Comparison of ENCODE assay signal across 8 cellular contexts in genomic region chr17:7583253-7584109, GRCh38. TPM values are rescaled to one million over a fixed set of nuclear protein-coding genes. Genes with fewer than 3 reads are reported as not detected.
DNase-seq lines count a peak whose midpoint lies in the region; ATAC-seq, FAIRE-seq and TF ChIP-seq lines count a peak whose summit lies in the region.

Gene MPDU1, plus strand, starts transcription at chr17:7583852. Its CDS starts 11 bp downstream, at chr17:7583863.

- TSS peak; percentile 76 for BruUV-seq in A673 (replicated peaks; lab: Mats Ljungman, UMichigan)

- peak within 1 kb of the TSS; percentile 60 for H3K4me3 ChIP-seq in A673 (ENCODE audit: low read depth, low read length, poor library complexity, severe bottlenecking)
- peak within 1 kb of the TSS; percentile 74 for H3K4me3 ChIP-seq in WI38 (ENCODE audit: low read depth, low read length)
- H3K4me3 ChIP-seq in bronchial epithelial cell (ENCODE audit: low read depth, low read length) = peak within 1 kb of the TSS; percentile 57
- H3K4me3 ChIP-seq in smooth muscle cell = peak within 1 kb of the TSS; percentile 81

- H3K4me2 ChIP-seq in smooth muscle cell = peak within 1 kb of the TSS; percentile 91

- H3K36me3 ChIP-seq in A673 (ENCODE audit: insufficient read depth, low read length, poor library complexity, severe bottlenecking) (peaks cover 43% of the 10 kb centered on the region), bronchial epithelial cell (ENCODE audit: control insufficient read depth, insufficient read depth, low read length) (peaks cover 17% of the 10 kb centered on the region), smooth muscle cell (ENCODE audit: low read depth) (no peaks in the 10 kb centered on the region)

- H3F3A ChIP-seq in smooth muscle cell (ENCODE audit: low read depth) = peaks cover 32% of the 10 kb centered on the region

- H4K20me1 ChIP-seq in smooth muscle cell (ENCODE audit: low read depth) = peaks cover 7% of the 10 kb centered on the region

- H2AFZ ChIP-seq in smooth muscle cell (ENCODE audit: low read depth) = peak within 1 kb of the TSS; percentile 83

- H3K9ac ChIP-seq in smooth muscle cell (ENCODE audit: low read depth) = peak within 1 kb of the TSS; percentile 99

- CTCF ChIA-PET in A673 (lab: Charles Lee) = interaction anchor here (0.6 to 1.0 kb wide), 2 partner anchors 67 to 104 kb away, joined by 5 to 6 read pairs; partner anchors contain the start of genes TP53 and WRAP53

- peak; percentile 62 for ATAC-seq in GM18868 (IDR thresholded peaks at IDR 0.05; ENCODE audit: unreplicated experiment)
- ATAC-seq in HG03108 (IDR thresholded peaks at IDR 0.05; ENCODE audit: unreplicated experiment) = peak; percentile 46

- peaks cover 29% of the 10 kb centered on the region for H3K79me2 ChIP-seq in smooth muscle cell (ENCODE audit: low read depth)

- H3K27me3 ChIP-seq in A673 (replicated peaks; ENCODE audit: insufficient read depth, low read depth, low read length, poor library complexity) = no peaks in the 10 kb centered on the region
- no peaks in the 10 kb centered on the region for H3K27me3 ChIP-seq in bronchial epithelial cell (ENCODE audit: control insufficient read depth, insufficient read depth, low read length)
- no peaks in the 10 kb centered on the region for H3K27me3 ChIP-seq in smooth muscle cell (ENCODE audit: low read depth)

- WGBS in smooth muscle cell (ENCODE audit: low lambda C conversion rate) = 21% methylated on average over 69 of the region's 69 CpGs

- TF ChIP-seq CTCF in A673 (conservative IDR thresholded peaks at IDR 0.05; ENCODE audit: low read depth, low read length) (no peak), WI38 (IDR thresholded peaks at IDR 0.05; ENCODE audit: low read depth, low read length) (no peak), bronchial epithelial cell (IDR thresholded peaks at IDR 0.05; ENCODE audit: insufficient read depth, low read length, severe bottlenecking) (peak; percentile 0), smooth muscle cell (IDR thresholded peaks at IDR 0.05; ENCODE audit: borderline replicate concordance, insufficient read depth, poor library complexity, severe bottlenecking) (no peak)

- POLR2A ChIA-PET in A673 (lab: Charles Lee; ENCODE audit: low non-redundant PET) = interaction anchor here (0.5 to 1.2 kb wide), 5 partner anchors 34 to 892 kb away, joined by 4 to 12 read pairs (median 4); partner anchors contain the start of genes TP53 and WRAP53

- peaks cover 50% of the 10 kb centered on the region for H3K4me1 ChIP-seq in A673 (ENCODE audit: insufficient read depth, low read length, poor library complexity, severe bottlenecking)
- peaks cover 24% of the 10 kb centered on the region for H3K4me1 ChIP-seq in smooth muscle cell (ENCODE audit: low read depth)

- H3K9me3 ChIP-seq in A673 (ENCODE audit: low read depth, low read length, poor library complexity, severe bottlenecking) (no peaks in the 10 kb centered on the region), smooth muscle cell (replicated peaks; ENCODE audit: low read depth) (no peaks in the 10 kb centered on the region)

- peak; percentile 99 for DNase-seq in A673 (ENCODE audit: low spot score)
- peak; percentile 97 for DNase-seq in NCI-H2227 treated with DMSO at 0.1 percent for 48 hours (lab: John Stamatoyannopoulos, UW)
- DNase-seq in bronchial epithelial cell (ENCODE audit: low read depth) = peak; percentile 94
- DNase-seq in iPS-NIHi7 (ENCODE audit: extremely low spot score) = peak; percentile 87
- peak; percentile 88 for DNase-seq in smooth muscle cell (lab: John Stamatoyannopoulos, UW; ENCODE audit: unreplicated experiment)

- no peak for FAIRE-seq in bronchial epithelial cell (lab: Jason Lieb, UNC)

- intact Hi-C loops in A673 (cut with micrococcal nuclease; ENCODE audit: unreplicated experiment) = loop anchor here (5.0 kb wide), 2 partner anchors 104 to 304 kb away; partner anchors contain the start of genes CHD3, TP53 and WRAP53

- H3K27ac ChIP-seq in A673 (ENCODE audit: low read depth, low read length, poor library complexity, severe bottlenecking) = peak within 1 kb of the TSS; percentile 99
- peak within 1 kb of the TSS; percentile 99 for H3K27ac ChIP-seq in smooth muscle cell (ENCODE audit: low read depth)

RNA-seq across cellular contexts. Expression of gene MPDU1, which starts in this region (rescaled TPM):
- 133 and 149 TPM in 2 replicates for total RNA-seq in A673 (2021)
- total RNA-seq in bronchial epithelial cell = 54.7 and 56.3 TPM in 2 replicates
- 155 and 228 TPM in 2 replicates for total RNA-seq in smooth muscle cell
- polyA plus RNA-seq in smooth muscle cell = 70.7 and 75.1 TPM in 2 replicates

Comparison
In these comparisons a context has a peak if more than half of its experiments do, and no peak if none do; other contexts are left out.
1. Peak in every context shown above with its lines: DNase-seq, ATAC-seq, H3K4me3 ChIP-seq and H3K27ac ChIP-seq.